Comparison of ENCODE assay signal across 16 cellular contexts in the genomic region with DNA sequence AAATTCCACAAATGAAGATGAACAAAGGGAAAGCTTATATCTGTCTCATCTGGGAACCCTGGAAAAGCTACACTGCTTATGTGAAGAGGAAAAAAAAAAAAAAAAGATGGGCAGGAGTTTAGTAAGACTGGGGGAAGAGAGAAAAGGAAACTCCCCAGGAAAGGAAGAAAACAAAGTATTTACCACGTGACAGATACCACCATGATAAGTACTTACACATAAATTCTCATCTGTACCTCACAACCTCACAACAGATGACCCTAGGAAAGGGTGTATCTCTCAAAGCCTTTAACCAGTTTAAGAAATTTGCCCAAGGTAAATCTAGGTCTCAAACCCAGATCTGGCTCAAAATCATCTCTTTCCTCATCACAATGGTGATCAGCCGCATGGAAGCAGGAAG.
A peak's percentile ranks its signal among the peaks of the same experiment; 100 is the strongest.
DNase-seq lines count a peak whose midpoint lies in the region; ATAC-seq and TF ChIP-seq lines count a peak whose summit lies in the region.
"Had no signal": no experiment of that assay in that cellular context is flagged by ENCODE, and none has a peak within 500 bp of the region (broad histone marks: within the 10 kb centered on the region; RNA-seq: fewer than 3 reads in every experiment).

No MANE protein-coding gene starts in this region.

- no TSS peak for BruUV-seq in mammary epithelial cell (replicated peaks; lab: Mats Ljungman, UMichigan)

- no peak for TF ChIP-seq CTCF in DND-41 (IDR thresholded peaks at IDR 0.05; ENCODE audit: borderline replicate concordance, extremely low read depth, low read length, poor library complexity, severe bottlenecking)
- no peak for TF ChIP-seq CTCF in neural crest cell (conservative IDR thresholded peaks at IDR 0.05)
- TF ChIP-seq CTCF in mammary epithelial cell (conservative IDR thresholded peaks at IDR 0.05 in 1 of 2, IDR thresholded peaks at IDR 0.05 in 1 of 2; ENCODE audit: extremely low read depth in 1 of 2, insufficient read depth in 1 of 2, low read depth in 1 of 2, low read length in 2 of 2) = no peak

- H3K9ac ChIP-seq in DND-41 (ENCODE audit: low read depth, low read length) (peak overlapping the region; percentile 30), mammary epithelial cell (ENCODE audit: insufficient read depth, low read length) (no peak overlapping the region)

- no peaks in the 10 kb centered on the region for H3K9me3 Mint-ChIP-seq in activated CD4-positive, alpha-beta T cell treated with anti-CD3 and anti-CD28 coated beads for 36 hours (ENCODE audit: low read depth)
- H3K9me3 Mint-ChIP-seq in activated T-helper 2 cell treated with anti-CD3 and anti-CD28 coated beads, Interferon-gamma antibody, Interleukin-2, Interleukin-4, amounts not matched to agents 10 μg/mL and 5 μg/mL and 100 μg/mL, durations not matched to agents 14 hours and 24 hours and 36 hours = peaks cover 2% of the 10 kb centered on the region
- peaks cover 3% of the 10 kb centered on the region for H3K9me3 Mint-ChIP-seq in neural crest cell
- H3K9me3 Mint-ChIP-seq: CD4-positive, alpha-beta T cell had no signal

- no peaks in the 10 kb centered on the region for H3K27me3 Mint-ChIP-seq in activated CD4-positive, alpha-beta T cell treated with anti-CD3 and anti-CD28 coated beads for 36 hours
- H3K27me3 Mint-ChIP-seq in activated T-helper 2 cell treated with anti-CD3 and anti-CD28 coated beads, Interferon-gamma antibody, Interleukin-2, Interleukin-4, amounts not matched to agents 10 μg/mL and 5 μg/mL and 100 μg/mL, durations not matched to agents 14 hours and 24 hours and 36 hours (ENCODE audit: low read depth) = no peaks in the 10 kb centered on the region
- H3K27me3 Mint-ChIP-seq in neural crest cell (ENCODE audit: low read depth) = no peaks in the 10 kb centered on the region
- H3K27me3 Mint-ChIP-seq: CD4-positive, alpha-beta T cell had no signal

- H3K27me3 ChIP-seq in DND-41 (ENCODE audit: insufficient read depth, low read length, poor library complexity) = no peaks in the 10 kb centered on the region
- H3K27me3 ChIP-seq in mammary epithelial cell (ENCODE audit: insufficient read depth, low read length) = no peaks in the 10 kb centered on the region
- H3K27me3 ChIP-seq: BE2C had no signal

- H3K4me3 ChIP-seq in DND-41 (ENCODE audit: low read depth in 1 of 2, low read length in 2 of 2) = peak overlapping the region in 1 of 2 experiments; percentile 3; a peak in 1 of 4 replicates
- H3K4me3 ChIP-seq in mammary epithelial cell (replicated peaks in 1 of 3; ENCODE audit: insufficient read depth in 1 of 3, low read depth in 2 of 3, low read length in 3 of 3) = no peak overlapping the region

- H3K36me3 Mint-ChIP-seq in activated CD4-positive, alpha-beta T cell treated with anti-CD3 and anti-CD28 coated beads for 36 hours (ENCODE audit: low read depth) = no peaks in the 10 kb centered on the region
- H3K36me3 Mint-ChIP-seq in activated T-helper 2 cell treated with anti-CD3 and anti-CD28 coated beads, Interferon-gamma antibody, Interleukin-2, Interleukin-4, amounts not matched to agents 10 μg/mL and 5 μg/mL and 100 μg/mL, durations not matched to agents 14 hours and 24 hours and 36 hours (ENCODE audit: low read depth) = peaks cover 41% of the 10 kb centered on the region
- H3K36me3 Mint-ChIP-seq in neural crest cell (ENCODE audit: low read depth) = peaks cover 3% of the 10 kb centered on the region

- CTCF ChIA-PET in activated CD4-positive, alpha-beta T cell treated with anti-CD3 and anti-CD28 coated beads for 36 hours (lab: Charles Lee) = interaction anchor here (0.7 to 1.8 kb wide), 3 partner anchors 11 to 261 kb away, joined by 3 to 7 read pairs (median 4); no protein-coding TSS in a partner anchor
- CTCF ChIA-PET in mammary epithelial cell (lab: Charles Lee; ENCODE audit: low non-redundant PET) = no interaction called here

- H3K79me2 ChIP-seq in DND-41 (ENCODE audit: insufficient read depth, low read length) = peaks cover 100% of the 10 kb centered on the region
- H3K79me2 ChIP-seq in mammary epithelial cell (ENCODE audit: insufficient read depth, low read length) = no peaks in the 10 kb centered on the region

- H2AFZ ChIP-seq in DND-41 (ENCODE audit: low read depth, low read length) (no peak overlapping the region), mammary epithelial cell (ENCODE audit: low read depth, low read length) (no peak overlapping the region)

- ATAC-seq in activated CD4-positive, alpha-beta T cell treated with anti-CD3 and anti-CD28 coated beads for 36 hours = peak; percentile 21
- ATAC-seq in DND-41 (ENCODE audit: insufficient read depth, low read depth) (peak; percentile 26; the same call in 1 of the 3 replicates), HG02623 (IDR thresholded peaks at IDR 0.05; ENCODE audit: unreplicated experiment) (no peak)

- H3K27ac ChIP-seq in DND-41 (ENCODE audit: low read length) = peak overlapping the region; percentile 82
- no peak overlapping the region for H3K27ac ChIP-seq in mammary epithelial cell (ENCODE audit: insufficient read depth, low read depth, low read length)

- H3K4me1 ChIP-seq in DND-41 (ENCODE audit: insufficient read depth, low read length) (peaks cover 87% of the 10 kb centered on the region), mammary epithelial cell (ENCODE audit: insufficient read depth, low read length) (peaks cover 9% of the 10 kb centered on the region)

- POLR2A ChIA-PET in activated CD4-positive, alpha-beta T cell treated with anti-CD3 and anti-CD28 coated beads for 36 hours (lab: Charles Lee) = no interaction called here

- dilution Hi-C loops in mammary epithelial cell (cut with HindIII; ENCODE audit: low sequenced_read_pairs) = no loop called here

- H3K36me3 ChIP-seq in DND-41 (ENCODE audit: insufficient read depth, low read length) = peaks cover 4% of the 10 kb centered on the region; the same call in 1 of the 2 replicates
- H3K36me3 ChIP-seq in mammary epithelial cell (ENCODE audit: insufficient read depth, low read length) = no peaks in the 10 kb centered on the region
- H3K36me3 ChIP-seq: BE2C had no signal

- in situ Hi-C loops in mammary epithelial cell (cut with MboI; ENCODE audit: low sequenced_read_pairs in 2 of 2) = no loop called here

- H3K4me3 Mint-ChIP-seq in activated CD4-positive, alpha-beta T cell treated with anti-CD3 and anti-CD28 coated beads for 36 hours = no peak overlapping the region
- peak overlapping the region; percentile 41 for H3K4me3 Mint-ChIP-seq in activated T-helper 2 cell treated with anti-CD3 and anti-CD28 coated beads, Interferon-gamma antibody, Interleukin-2, Interleukin-4, amounts not matched to agents 10 μg/mL and 5 μg/mL and 100 μg/mL, durations not matched to agents 14 hours and 24 hours and 36 hours (ENCODE audit: low read depth)
- H3K4me3 Mint-ChIP-seq in neural crest cell = no peak overlapping the region
- H3K4me3 Mint-ChIP-seq: CD4-positive, alpha-beta T cell had no signal

- H4K20me1 ChIP-seq in DND-41 (ENCODE audit: insufficient read depth, low read length) = peaks cover 10% of the 10 kb centered on the region; the same call in 1 of the 2 replicates
- no peaks in the 10 kb centered on the region for H4K20me1 ChIP-seq in mammary epithelial cell (ENCODE audit: insufficient read depth, low read length)

- DNase-seq in activated CD4-positive, alpha-beta T cell treated with anti-CD3 and anti-CD28 coated beads for 36 hours = no peak
- DNase-seq in activated CD4-positive, alpha-beta T cell treated with anti-CD3 and anti-CD28 coated beads for 48 hours = no peak
- DNase-seq in DND-41 = no peak
- no peak for DNase-seq in activated T-helper 2 cell treated with anti-CD3 and anti-CD28 coated beads, Interferon-gamma antibody, Interleukin-2, Interleukin-4, amounts not matched to agents 10 μg/mL and 5 μg/mL and 100 μg/mL, durations not matched to agents 14 hours and 24 hours and 36 hours (ENCODE audit: low spot score)
- DNase-seq in neural crest cell (ENCODE audit: low read depth, low spot score) = no peak
- no peak for DNase-seq in mesenteric fat pad (ENCODE audit: low spot score)
- DNase-seq in mammary epithelial cell = no peak
- DNase-seq: 8988T; BE2C; CD4-positive, alpha-beta T cell; DMS79 treated with DMSO at 0.1 percent for 48 hours; H7; Kasumi-1; MM.1S; NCI-H510A treated with DMSO at 0.1 percent for 48 hours had no signal

- 93% methylated on average over 2 of the region's 2 CpGs for WGBS in mammary epithelial cell (ENCODE audit: low coverage, missing lambda C conversion rate)

- H3K9me3 ChIP-seq in DND-41 (ENCODE audit: insufficient read depth, low read length, severe bottlenecking) = no peaks in the 10 kb centered on the region
- H3K9me3 ChIP-seq in mammary epithelial cell (replicated peaks; ENCODE audit: insufficient read depth, low read length) = no peaks in the 10 kb centered on the region
- H3K9me3 ChIP-seq: BE2C had no signal

- no peak overlapping the region for H3K27ac Mint-ChIP-seq in activated CD4-positive, alpha-beta T cell treated with anti-CD3 and anti-CD28 coated beads for 36 hours
- H3K27ac Mint-ChIP-seq in activated T-helper 2 cell treated with anti-CD3 and anti-CD28 coated beads, Interferon-gamma antibody, Interleukin-2, Interleukin-4, amounts not matched to agents 10 μg/mL and 5 μg/mL and 100 μg/mL, durations not matched to agents 14 hours and 24 hours and 36 hours = peak overlapping the region; percentile 97
- H3K27ac Mint-ChIP-seq in neural crest cell (ENCODE audit: unreplicated experiment) = peak overlapping the region; percentile 66
- H3K27ac Mint-ChIP-seq: CD4-positive, alpha-beta T cell had no signal

- H3K4me1 Mint-ChIP-seq in activated CD4-positive, alpha-beta T cell treated with anti-CD3 and anti-CD28 coated beads for 36 hours = peaks cover 21% of the 10 kb centered on the region
- peaks cover 91% of the 10 kb centered on the region for H3K4me1 Mint-ChIP-seq in activated T-helper 2 cell treated with anti-CD3 and anti-CD28 coated beads, Interferon-gamma antibody, Interleukin-2, Interleukin-4, amounts not matched to agents 10 μg/mL and 5 μg/mL and 100 μg/mL, durations not matched to agents 14 hours and 24 hours and 36 hours (ENCODE audit: low read depth)
- H3K4me1 Mint-ChIP-seq in neural crest cell = peaks cover 50% of the 10 kb centered on the region

- H3K4me2 ChIP-seq in DND-41 (ENCODE audit: insufficient read depth, low read length) = peak overlapping the region; percentile 45
- H3K4me2 ChIP-seq in mammary epithelial cell (ENCODE audit: insufficient read depth, low read depth, low read length) = no peak overlapping the region

- intact Hi-C loops in activated CD4-positive, alpha-beta T cell treated with anti-CD3 and anti-CD28 coated beads for 36 hours (cut with DNase I, micrococcal nuclease) = no loop called here
- intact Hi-C loops in activated T-helper 2 cell treated with anti-CD3 and anti-CD28 coated beads, Interferon-gamma antibody, Interleukin-2, Interleukin-4, amounts not matched to agents 10 μg/mL and 5 μg/mL and 100 μg/mL, durations not matched to agents 14 hours and 24 hours and 36 hours (cut with micrococcal nuclease) = loop anchor here (1.0 to 5.0 kb wide), 7 partner anchors 8 to 222 kb away; a partner anchor contains a TSS
- intact Hi-C loops in mammary epithelial cell (cut with micrococcal nuclease) = no loop called here
